Comparison of ENCODE assay signal across 34 cellular contexts in genomic region chr10:125865120-125865519, GRCh38. TPM values are rescaled to one million over a fixed set of nuclear protein-coding genes. Genes with fewer than 3 reads are reported as not detected.
"Had no signal": no experiment of that assay in that cellular context is flagged by ENCODE, and none has a peak within 500 bp of the region (broad histone marks: within the 10 kb centered on the region; RNA-seq: fewer than 3 reads in every experiment).

No MANE protein-coding gene starts in this region.

- H3K27me3 ChIP-seq: adrenal gland, body of pancreas, brain microvascular endothelial cell, breast epithelium had no signal

- H3K9me3 ChIP-seq: adrenal gland, body of pancreas, breast epithelium had no signal

- H3K36me3 ChIP-seq: breast epithelium had no signal

- H3K4me1 ChIP-seq: adrenal gland, breast epithelium had no signal

- H3K4me3 ChIP-seq: adrenal gland, body of pancreas, breast epithelium had no signal

- H3K27ac ChIP-seq: adrenal gland, body of pancreas, brain microvascular endothelial cell, breast epithelium, VCaP had no signal

- ATAC-seq: activated CD8-positive, alpha-beta T cell treated with anti-CD3 and anti-CD28 coated beads for 36 hours; activated naive CD4-positive, alpha-beta T cell treated with anti-CD3 and anti-CD28 coated beads, Interleukin-2, amount 50 U/mL, for 72 hours; activated T-cell treated with anti-CD3 and anti-CD28 coated beads, Interleukin-2, amount 50 U/mL, for 4 hours; activated T-cell treated with anti-CD3 and anti-CD28 coated beads, Interleukin-2, amount 50 U/mL, for 72 hours; activated T-helper 17 cell treated with anti-CD3 and anti-CD28 coated beads, Interleukin-2, amount 50 U/mL, for 72 hours; body of pancreas had no signal

- FAIRE-seq: astrocyte, TTC549 had no signal

- DNase-seq: activated B cell treated with CpG ODN at 0.5 μM for 24 hours; activated CD4-positive, alpha-beta memory T cell treated with anti-CD3 and anti-CD28 coated beads for 36 hours; activated CD4-positive, alpha-beta T cell treated with anti-CD3 and anti-CD28 coated beads for 4 hours; activated CD4-positive, alpha-beta T cell treated with anti-CD3 and anti-CD28 coated beads, Interleukin-2, amount 10 ng/mL, durations not matched to agents 24 days and 14 days; activated CD4-positive, alpha-beta T cell treated with anti-CD3 and anti-CD28 coated beads, Interleukin-2, amount 50 U/mL, for 1 hour; activated CD4-positive, alpha-beta T cell treated with anti-CD3 and anti-CD28 coated beads, Interleukin-2, amount 50 U/mL, for 4 hours; activated CD4-positive, CD25-positive, alpha-beta regulatory T cell treated with anti-CD3 and anti-CD28 coated beads, Interleukin-2, amount 50 U/mL, for 72 hours; activated CD8-positive, alpha-beta memory T cell treated with anti-CD3 and anti-CD28 coated beads, Interleukin-2, amount 50 U/mL, for 4 hours; activated CD8-positive, alpha-beta T cell treated with anti-CD3 and anti-CD28 coated beads for 36 hours; activated effector memory CD4-positive, alpha-beta T cell treated with anti-CD3 and anti-CD28 coated beads, Interleukin-2, amount 50 U/mL, for 16 hours; activated gamma-delta T cell treated with Interleukin-2 at 50 U/mL for 16 hours; activated naive CD4-positive, alpha-beta T cell; activated naive CD4-positive, alpha-beta T cell treated with anti-CD3 and anti-CD28 coated beads for 36 hours; activated naive CD4-positive, alpha-beta T cell treated with anti-CD3 and anti-CD28 coated beads, Interleukin-2, amount 50 U/mL, for 16 hours; activated naive CD8-positive, alpha-beta T cell treated with anti-CD3 and anti-CD28 coated beads for 36 hours; activated T-cell treated with anti-CD3 and anti-CD28 coated beads for 4 hours; activated T-cell treated with anti-CD3 and anti-CD28 coated beads, Interleukin-2, amount 50 U/mL, for 1 hour; activated T-cell treated with anti-CD3 and anti-CD28 coated beads, Interleukin-2, amount 50 U/mL, for 4 hours; activated T-cell treated with anti-CD3 and anti-CD28 coated beads, Interleukin-2, amount 50 U/mL, for 72 hours; adrenal gland; amniotic stem cell; aorta; body of pancreas; brain microvascular endothelial cell; central memory CD4-positive, alpha-beta T cell; T-helper 2 cell; T-helper 9 cell had no signal

RNA-seq across cellular contexts. Expression of gene FANK1, which starts 31.2 kb away (rescaled TPM):
- total RNA-seq: activated CD4-positive, alpha-beta T cell treated with anti-CD3 and anti-CD28 coated beads, Interleukin-2, amount 10 ng/mL, durations not matched to agents 24 days and 14 days; activated T-helper 1 cell treated with anti-CD3 and anti-CD28 coated beads, Interleukin-12 subunit alpha, Interleukin-12 subunit beta, Interleukin-2, Interleukin-4 antibody, amounts not matched to agents 30 ng/mL and 10 ng/mL and 1 ng/mL, durations not matched to agents 14 hours and 24 hours and 36 hours had no signal
